ENCODE assay signal across 21 cellular contexts in genomic region chr1:228238461-228238860, GRCh38. TPM values are rescaled to one million over a fixed set of nuclear protein-coding genes. Genes with fewer than 3 reads are reported as not detected.
DNase-seq lines count a peak whose midpoint lies in the region; ATAC-seq, FAIRE-seq and TF ChIP-seq lines count a peak whose summit lies in the region.
"Had no signal": no experiment of that assay in that cellular context is flagged by ENCODE, and none has a peak within 500 bp of the region (broad histone marks: within the 10 kb centered on the region; RNA-seq: fewer than 3 reads in every experiment).

No MANE protein-coding gene starts in this region.

- no peak for TF ChIP-seq RAD21 in IMR-90 (IDR thresholded peaks at IDR 0.05; ENCODE audit: low read length)
- TF ChIP-seq RAD21 in H1 (IDR thresholded peaks at IDR 0.05 in 1 of 2, conservative IDR thresholded peaks at IDR 0.05 in 1 of 2; ENCODE audit: low read depth in 2 of 2, low read length in 2 of 2) = no peak

- no TSS peak for BruUV-seq in IMR-90 (replicated peaks; lab: Mats Ljungman, UMichigan)

- H3K23ac ChIP-seq in IMR-90 (ENCODE audit: low read depth, low read length) (no peak overlapping the region), H1 (ENCODE audit: insufficient read length) (no peak overlapping the region), neuronal stem cell (ENCODE audit: low read depth, low read length, poor library complexity) (no peak overlapping the region)

- TF ChIP-seq POLR2A in GM12891 (IDR thresholded peaks at IDR 0.05; ENCODE audit: low read depth, low read length) (no peak), IMR-90 (IDR thresholded peaks at IDR 0.05; ENCODE audit: low read depth, low read length) (no peak), H1 (IDR thresholded peaks at IDR 0.05; ENCODE audit: control extremely low read depth in 1 of 2, low read depth in 2 of 2, low read length in 2 of 2) (no peak)

- 32% methylated on average over 2 of the region's 3 CpGs; no CpG with 5 or more reads in 1 of the 2 experiments for WGBS in IMR-90 (ENCODE audit: extremely low coverage in 2 of 2, insufficient read length in 1 of 2), 2 experiments
- WGBS in H1 (ENCODE audit: extremely low coverage in 1 of 2, insufficient coverage in 1 of 2, insufficient read length in 1 of 2, insufficient replicate concordance in 2 of 2, low coverage in 1 of 2, low lambda C conversion rate in 2 of 2, missing lambda C conversion rate in 1 of 2), 2 experiments = 69% methylated on average over 3 of the region's 3 CpGs; no CpG with 5 or more reads in 1 of the 2 experiments
- no CpG with 5 or more reads among the region's 3 CpGs for WGBS in neuronal stem cell (ENCODE audit: extremely low coverage in 2 of 2, insufficient read length in 2 of 2, insufficient replicate concordance in 1 of 2), 2 donors

- no peak overlapping the region for H3K27ac ChIP-seq in IMR-90 (ENCODE audit: insufficient read depth, low read length)
- H3K27ac ChIP-seq in H1 (ENCODE audit: low read depth, low read length) = no peak overlapping the region
- H3K27ac ChIP-seq in neuronal stem cell (replicated peaks; ENCODE audit: low read length) = no peak overlapping the region
- H3K27ac ChIP-seq: BLaER1 had no signal

- TF ChIP-seq EP300 in H1 (IDR thresholded peaks at IDR 0.05; ENCODE audit: borderline replicate concordance in 1 of 2, low read depth in 2 of 2, low read length in 2 of 2) = no peak

- H3K9me3 ChIP-seq in IMR-90 (ENCODE audit: control insufficient read depth, insufficient read depth, low read length) (peaks cover 27% of the 10 kb centered on the region), H1 (ENCODE audit: insufficient read depth in 2 of 2, low read depth in 1 of 2, low read length in 1 of 2) (peaks cover 33 to 35% of the 10 kb centered on the region in 2 experiments), neuronal stem cell (replicated peaks in 1 of 2; ENCODE audit: control insufficient read depth in 2 of 2, insufficient read depth in 1 of 2, low read depth in 1 of 2, low read length in 2 of 2) (peaks cover 29 to 32% of the 10 kb centered on the region in 2 donors)

- H4K8ac ChIP-seq in IMR-90 (ENCODE audit: low read depth in 2 of 2, low read length in 2 of 2) (no peak overlapping the region), H1 (ENCODE audit: extremely low read depth, insufficient read depth, low read length) (no peak overlapping the region; the same call in 1 of the 2 replicates), neuronal stem cell (ENCODE audit: low read depth, low read length) (no peak overlapping the region)

- FAIRE-seq in GM12891 (lab: Jason Lieb, UNC) = peak; percentile 48
- no peak for FAIRE-seq in H1 (lab: Jason Lieb, UNC)
- FAIRE-seq: GM12892, GM18507 had no signal

- H3K4me2 ChIP-seq in IMR-90 (ENCODE audit: low read depth, low read length) (no peak overlapping the region), H1 (ENCODE audit: insufficient read depth in 1 of 2, low read depth in 2 of 2, low read length in 2 of 2) (no peak overlapping the region), neuronal stem cell (ENCODE audit: insufficient read depth, low read length, poor library complexity, severe bottlenecking) (no peak overlapping the region)
- H3K4me2 ChIP-seq: BLaER1, GM23338 had no signal

- H2BK12ac ChIP-seq in H1 (ENCODE audit: low read depth, low read length) (no peak overlapping the region), neuronal stem cell (ENCODE audit: low read length) (peak overlapping the region; percentile 59)

- in situ Hi-C loops in IMR-90 (cut with MboI; ENCODE audit: low sequenced_read_pairs) = no loop called here

- no peak overlapping the region for H2AFZ ChIP-seq in IMR-90 (replicated peaks; ENCODE audit: low read length, poor library complexity)
- no peak overlapping the region for H2AFZ ChIP-seq in H1 (ENCODE audit: low read length)
- no peak overlapping the region for H2AFZ ChIP-seq in neuronal stem cell (ENCODE audit: low read length)
- H2AFZ ChIP-seq: GM23338 had no signal

- H4K5ac ChIP-seq in IMR-90 (ENCODE audit: low read depth, low read length) (no peak overlapping the region), H1 (ENCODE audit: insufficient read length, low read depth, low read length) (no peak overlapping the region)

- H2BK120ac ChIP-seq in IMR-90 (ENCODE audit: low read depth, low read length) (no peak overlapping the region), H1 (replicated peaks; ENCODE audit: low read depth, low read length) (no peak overlapping the region), neuronal stem cell (ENCODE audit: low read depth, low read length) (no peak overlapping the region)

- H2BK20ac ChIP-seq in IMR-90 (ENCODE audit: low read depth, low read length) (no peak overlapping the region), H1 (ENCODE audit: low read length) (peak overlapping the region; percentile 19; the same call in 1 of the 2 replicates)

- H4K20me1 ChIP-seq in IMR-90 (ENCODE audit: insufficient read depth, low read length) (no peaks in the 10 kb centered on the region), H1 (replicated peaks in 1 of 2; ENCODE audit: control insufficient read depth in 1 of 2, insufficient read depth in 2 of 2, low read length in 2 of 2) (peaks cover 0 to 5% of the 10 kb centered on the region in 2 experiments)
- H4K20me1 ChIP-seq: BLaER1 had no signal

- no peak overlapping the region for H3K9ac ChIP-seq in IMR-90 (ENCODE audit: low read depth, low read length)
- H3K9ac ChIP-seq in H1 (replicated peaks in 1 of 4; ENCODE audit: extremely low read depth in 1 of 4, low read depth in 3 of 4, low read length in 3 of 4) = no peak overlapping the region
- H3K9ac ChIP-seq in neuronal stem cell (ENCODE audit: low read depth, low read length, poor library complexity) = peak overlapping the region; percentile 57
- H3K9ac ChIP-seq: BLaER1 had no signal

- POLR2A ChIA-PET in IMR-90 (lab: Charles Lee; ENCODE audit: unreplicated experiment) (no interaction called here), H1 (lab: Charles Lee; ENCODE audit: partially characterized antibody) (no interaction called here)

- CTCF ChIA-PET in IMR-90 (lab: Yijun Ruan, JAX) (no interaction called here), H1 (lab: Charles Lee; ENCODE audit: partially characterized antibody) (interaction anchor here (0.6 to 2.4 kb wide), 4 partner anchors 14 to 244 kb away, joined by 3 to 11 read pairs (median 4); no protein-coding TSS in a partner anchor)

- no peak for ATAC-seq in IMR-90 (ENCODE audit: low read depth)
- no peak for ATAC-seq in GM18867 (IDR thresholded peaks at IDR 0.05; ENCODE audit: unreplicated experiment)
- ATAC-seq: CD8-positive, alpha-beta T cell; GM23338 had no signal

- peaks cover 0 to 4% of the 10 kb centered on the region in 2 experiments; a peak in 1 of 4 replicates for H3K79me1 ChIP-seq in IMR-90 (ENCODE audit: low read depth in 1 of 2, low read length in 2 of 2)
- no peaks in the 10 kb centered on the region; the same call in 1 of the 2 replicates for H3K79me1 ChIP-seq in H1 (ENCODE audit: low read depth, low read length)
- peaks cover 7% of the 10 kb centered on the region for H3K79me1 ChIP-seq in neuronal stem cell (ENCODE audit: low read depth, low read length)

- H3K14ac ChIP-seq in IMR-90 (replicated peaks; ENCODE audit: low read depth, low read length) (no peak overlapping the region), H1 (ENCODE audit: insufficient read length) (no peak overlapping the region), neuronal stem cell (ENCODE audit: low read length) (no peak overlapping the region)

- DNase-seq in GM12891 (ENCODE audit: insufficient read length, low spot score) (no peak), IMR-90 (no peak), H1 (ENCODE audit: low read depth in 1 of 2, low spot score in 2 of 2) (no peak), neuronal stem cell (ENCODE audit: low spot score) (no peak), cerebellar nuclear complex (lab: John Stamatoyannopoulos, UW) (no peak), D341Med (ENCODE audit: low spot score) (no peak), islet precursor cell (no peak)
- DNase-seq: 8988T; Calu3; CD8-positive, alpha-beta T cell; DMS 273 treated with DMSO at 0.1 percent for 48 hours; DMS53; DND-41; EL; H7; KG1 had no signal

- no peak overlapping the region for H3K4me3 ChIP-seq in IMR-90 (ENCODE audit: insufficient read depth, low read depth, low read length)
- no peak overlapping the region for H3K4me3 ChIP-seq in H1 (ENCODE audit: extremely low read depth in 1 of 4, insufficient read depth in 2 of 4, low read depth in 3 of 4, low read length in 4 of 4)
- H3K4me3 ChIP-seq in neuronal stem cell (ENCODE audit: low read length in 2 of 2) = peak overlapping the region in 1 of 2 donors; percentile 67
- H3K4me3 ChIP-seq: BLaER1, GM23338 had no signal

- H2AK5ac ChIP-seq in IMR-90 (ENCODE audit: low read depth, low read length) (no peak overlapping the region), H1 (ENCODE audit: low read depth, low read length) (no peak overlapping the region), neuronal stem cell (ENCODE audit: low read depth, low read length) (no peak overlapping the region)

- H3K27me3 ChIP-seq in IMR-90 (ENCODE audit: control insufficient read depth, insufficient read depth, low read length) (no peaks in the 10 kb centered on the region), H1 (replicated peaks in 1 of 4; ENCODE audit: control insufficient read depth in 3 of 4, extremely low read depth in 1 of 4, insufficient read depth in 3 of 4, low read length in 3 of 4) (no peaks in the 10 kb centered on the region; a peak in 1 of 7 replicates), neuronal stem cell (ENCODE audit: control insufficient read depth in 3 of 3, insufficient read depth in 3 of 3, low read depth in 1 of 3, low read length in 3 of 3) (no peaks in the 10 kb centered on the region)
- H3K27me3 ChIP-seq: BLaER1 had no signal

- H4K91ac ChIP-seq in IMR-90 (ENCODE audit: insufficient read depth, low read depth, low read length) = no peak overlapping the region
- peak overlapping the region; percentile 11 for H4K91ac ChIP-seq in H1 (replicated peaks; ENCODE audit: insufficient read length, low read length)
- H4K91ac ChIP-seq in neuronal stem cell (ENCODE audit: low read depth, low read length, poor library complexity) = peak overlapping the region; percentile 56

- no peaks in the 10 kb centered on the region for H3K79me2 ChIP-seq in H1 (ENCODE audit: control insufficient read depth in 1 of 2, insufficient read depth in 2 of 2, low read length in 2 of 2)

- peaks cover 4% of the 10 kb centered on the region for H3K9me1 ChIP-seq in IMR-90 (ENCODE audit: insufficient read depth, low read length)

- H3K18ac ChIP-seq in IMR-90 (ENCODE audit: low read depth, low read length) (no peak overlapping the region), H1 (ENCODE audit: extremely low read depth, low read length) (no peak overlapping the region), neuronal stem cell (ENCODE audit: low read length) (no peak overlapping the region)

- no peak overlapping the region for H3K56ac ChIP-seq in IMR-90 (ENCODE audit: extremely low read depth, insufficient read depth, low read length)
- H3K56ac ChIP-seq in H1 (replicated peaks; ENCODE audit: insufficient read length, low read depth, low read length) = no peak overlapping the region

- H2BK5ac ChIP-seq in IMR-90 (ENCODE audit: low read depth, low read length, poor library complexity, severe bottlenecking) (peak overlapping the region; percentile 17), H1 (ENCODE audit: low read depth, low read length) (no peak overlapping the region), neuronal stem cell (ENCODE audit: low read length) (no peak overlapping the region)

- H2AK9ac ChIP-seq in IMR-90 (replicated peaks; ENCODE audit: low read depth, low read length, poor library complexity) = no peak overlapping the region

- intact Hi-C loops in IMR-90 (cut with micrococcal nuclease) = no loop called here

- H3K4ac ChIP-seq in IMR-90 (ENCODE audit: low read depth, low read length) (no peak overlapping the region), H1 (replicated peaks; ENCODE audit: insufficient read length, low read depth, low read length) (no peak overlapping the region), neuronal stem cell (ENCODE audit: low read length) (no peak overlapping the region)

- peaks cover 3% of the 10 kb centered on the region for H3K23me2 ChIP-seq in H1 (ENCODE audit: low read depth, low read length)

- H3K4me1 ChIP-seq in IMR-90 (ENCODE audit: control insufficient read depth, insufficient read depth, low read length) (no peaks in the 10 kb centered on the region), H1 (replicated peaks in 1 of 4; ENCODE audit: control insufficient read depth in 3 of 4, insufficient read depth in 4 of 4, low read length in 3 of 4) (no peaks in the 10 kb centered on the region), neuronal stem cell (ENCODE audit: control insufficient read depth in 2 of 2, insufficient read depth in 1 of 2, low read depth in 1 of 2, low read length in 2 of 2) (no peaks in the 10 kb centered on the region)
- H3K4me1 ChIP-seq: BLaER1 had no signal

- H2BK15ac ChIP-seq in IMR-90 (ENCODE audit: low read depth, low read length) (no peak overlapping the region), H1 (ENCODE audit: low read length) (no peak overlapping the region), neuronal stem cell (ENCODE audit: low read length) (no peak overlapping the region)

- H3K36me3 ChIP-seq in IMR-90 (ENCODE audit: control insufficient read depth, insufficient read depth, low read length) (peaks cover 32% of the 10 kb centered on the region), H1 (ENCODE audit: control insufficient read depth in 2 of 4, insufficient read depth in 4 of 4, low read length in 3 of 4) (peaks cover 6 to 48% (median 29%) of the 10 kb centered on the region in 4 experiments; a peak in 7 of 8 replicates), neuronal stem cell (replicated peaks in 1 of 2; ENCODE audit: control insufficient read depth in 2 of 2, insufficient read depth in 2 of 2, low read length in 2 of 2) (peaks cover 5 to 32% of the 10 kb centered on the region in 2 donors)

- TF ChIP-seq CTCF in IMR-90 (conservative IDR thresholded peaks at IDR 0.05; ENCODE audit: low read depth, low read length) (no peak), H1 (IDR thresholded peaks at IDR 0.05; ENCODE audit: control extremely low read depth in 1 of 3, insufficient read depth in 1 of 3, low read depth in 1 of 3, low read length in 3 of 3) (no peak)

- dilution Hi-C loops in IMR-90 (cut with HindIII; ENCODE audit: low sequenced_read_pairs, unreplicated experiment) = no loop called here

RNA-seq across cellular contexts. Expression of gene OBSCN, which starts 30.6 kb away (rescaled TPM):
- 0.05 TPM for polyA plus RNA-seq in GM12891 (2012; ENCODE audit: low read depth, missing spikeins)
- 4.1 and 4.2 TPM in 2 replicates for total RNA-seq in IMR-90 (2012; rRNA removed)
- 9.5 and 10.0 TPM in 2 replicates for polyA plus RNA-seq in IMR-90 (2012; rRNA removed)
- 3.6 and 7.2 TPM in 2 replicates for polyA plus RNA-seq in IMR-90 (2012; cell fraction: cytosol; rRNA removed)
- polyA plus RNA-seq in IMR-90 (2012; cell fraction: nucleus; rRNA removed; ENCODE audit: low replicate concordance) = 69.7 and 96.2 TPM in 2 replicates
- total RNA-seq in H1 (2021; fragmentation: NEBNext Ultra II Directional; extraction: Animal tissue kit (Norgen Biotek cat#: 25700)) = 21.0 and 28.4 TPM in 2 replicates
- 7.5 and 10.1 TPM in 2 replicates for polyA plus RNA-seq in H1 (2011; rRNA removed)
- 9.8 TPM for polyA plus RNA-seq in H1 (2011; cell fraction: cytosol; rRNA removed)
- 70.1 TPM for polyA plus RNA-seq in H1 (2011; cell fraction: nucleus; rRNA removed)
- polyA plus RNA-seq in H1 (2012, experiment 1 of 2) = 11.7 to 20.8 TPM (median 19.4 TPM) in 4 replicates
- 6.5 TPM for polyA plus RNA-seq in H1 (2012, experiment 2 of 2)
- 6.5 TPM for polyA plus RNA-seq in H1 (2013, experiment 1 of 2)
- 4.8 TPM for polyA plus RNA-seq in H1 (2013, experiment 2 of 2)
- polyA minus RNA-seq in H1 (2011; rRNA and poly(A)+ RNA removed) = 13.8 and 16.4 TPM in 2 replicates
- polyA minus RNA-seq in H1 (2011; cell fraction: cytosol; rRNA and poly(A)+ RNA removed) = 18.6 TPM
- polyA minus RNA-seq in H1 (2011; cell fraction: nucleus; rRNA and poly(A)+ RNA removed) = 55.0 TPM
- polyA plus RNA-seq in neuronal stem cell (2013, experiment 1 of 2) = 7.3 TPM
- polyA plus RNA-seq in neuronal stem cell (2013, experiment 2 of 2) = 7.9 TPM
